Comparison of ENCODE assay signal across 1 cellular context in the genomic region with DNA sequence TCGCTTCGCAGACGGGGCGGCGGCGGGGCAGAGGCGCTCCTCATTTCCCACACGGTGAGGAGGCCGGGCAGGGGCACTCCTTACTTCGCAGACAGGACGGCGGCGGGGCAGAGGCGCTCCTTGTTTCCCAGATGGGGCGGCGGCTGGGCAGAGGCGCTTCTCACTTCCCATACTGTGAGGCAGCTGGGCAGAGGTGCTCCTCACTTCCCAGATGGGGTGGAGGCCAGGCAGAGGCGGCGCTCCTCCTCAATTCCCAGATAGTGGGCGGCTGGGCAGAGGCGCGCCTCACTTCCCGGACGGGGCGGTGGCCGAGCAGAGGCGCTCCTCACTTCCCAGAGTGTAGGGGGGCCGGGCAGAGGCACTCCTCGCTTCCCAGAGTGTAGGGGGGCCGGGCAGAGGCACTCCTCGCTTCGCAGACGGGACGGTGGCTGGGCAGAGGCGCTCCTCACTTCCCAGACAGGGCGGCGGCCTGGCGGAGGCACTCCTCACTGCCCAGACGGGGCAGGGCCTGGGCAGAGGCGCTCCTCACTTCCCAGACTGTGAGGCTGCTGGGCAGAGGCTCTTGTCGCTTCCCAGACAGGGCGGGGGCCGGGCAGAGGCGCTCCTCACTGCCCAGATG.
TF ChIP-seq lines count a peak whose summit lies in the region.

No MANE protein-coding gene starts in this region.

TF ChIP-seq in HepG2, 621 proteins besides CTCF, POLR2A, EP300 and RAD21 (continued from another document):
- TF ChIP-seq SIN3B (IDR thresholded peaks at IDR 0.05; ENCODE audit: low read length) (no peak), ZNF121 (CRISPR knock-in tag; IDR thresholded peaks at IDR 0.05) (no peak), ZNF619 (CRISPR knock-in tag; IDR thresholded peaks at IDR 0.05) (no peak), ZNF747 (CRISPR knock-in tag; IDR thresholded peaks at IDR 0.05; ENCODE audit: borderline replicate concordance) (no peak), SCMH1 (CRISPR knock-in tag; IDR thresholded peaks at IDR 0.05; ENCODE audit: borderline replicate concordance) (no peak), ZFP90 (CRISPR knock-in tag; IDR thresholded peaks at IDR 0.05; ENCODE audit: borderline replicate concordance) (no peak), NCOR1 (IDR thresholded peaks at IDR 0.05; ENCODE audit: borderline replicate concordance, low read length) (no peak), SSRP1 (CRISPR knock-in tag; IDR thresholded peaks at IDR 0.05) (no peak), ZC3H13 (CRISPR knock-in tag; IDR thresholded peaks at IDR 0.05) (no peak), GRHL1 (CRISPR knock-in tag; conservative IDR thresholded peaks at IDR 0.05) (no peak), CCAR2 (optimal IDR thresholded peaks at IDR 0.05; ENCODE audit: low read depth, low read length) (no peak), U2AF1 (optimal IDR thresholded peaks at IDR 0.05; ENCODE audit: low read depth, low read length) (no peak), ESRRA (CRISPR knock-in tag; IDR thresholded peaks at IDR 0.05; ENCODE audit: low read depth) (no peak), RERE (CRISPR knock-in tag; IDR thresholded peaks at IDR 0.05; ENCODE audit: low read depth) (no peak), NR2F2 (IDR thresholded peaks at IDR 0.05; ENCODE audit: borderline replicate concordance, low read depth) (no peak)
- TF ChIP-seq, protein P1, sequence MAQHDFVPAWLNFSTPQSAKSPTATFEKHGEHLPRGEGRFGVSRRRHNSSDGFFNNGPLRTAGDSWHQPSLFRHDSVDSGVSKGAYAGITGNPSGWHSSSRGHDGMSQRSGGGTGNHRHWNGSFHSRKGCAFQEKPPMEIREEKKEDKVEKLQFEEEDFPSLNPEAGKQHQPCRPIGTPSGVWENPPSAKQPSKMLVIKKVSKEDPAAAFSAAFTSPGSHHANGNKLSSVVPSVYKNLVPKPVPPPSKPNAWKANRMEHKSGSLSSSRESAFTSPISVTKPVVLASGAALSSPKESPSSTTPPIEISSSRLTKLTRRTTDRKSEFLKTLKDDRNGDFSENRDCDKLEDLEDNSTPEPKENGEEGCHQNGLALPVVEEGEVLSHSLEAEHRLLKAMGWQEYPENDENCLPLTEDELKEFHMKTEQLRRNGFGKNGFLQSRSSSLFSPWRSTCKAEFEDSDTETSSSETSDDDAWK (CRISPR knock-in tag; IDR thresholded peaks at IDR 0.05): no peak
